13 cellular contexts compared by ENCODE assay signal in the genomic region with DNA sequence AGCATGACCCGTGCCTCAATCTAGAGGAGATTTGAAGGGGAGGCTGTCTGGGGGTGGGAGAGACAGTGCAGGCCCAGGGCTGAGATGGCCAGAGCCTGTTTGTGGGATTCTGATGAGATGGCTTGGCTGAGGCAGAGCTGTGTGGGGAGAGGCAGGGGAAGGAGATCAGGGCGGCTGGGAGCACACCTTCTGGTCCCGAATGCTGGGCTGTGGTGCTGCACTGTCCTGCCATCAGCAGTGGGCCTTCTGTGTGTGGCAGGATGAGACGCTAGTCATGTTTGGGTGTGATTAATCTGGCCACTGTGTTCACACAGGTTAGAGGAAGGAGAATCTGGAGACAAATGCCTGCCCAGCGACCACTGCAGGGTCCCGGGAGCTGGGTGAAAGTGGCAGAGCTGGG.
DNase-seq lines count a peak whose midpoint lies in the region; ATAC-seq and TF ChIP-seq lines count a peak whose summit lies in the region.
"Had no signal": no experiment of that assay in that cellular context is flagged by ENCODE, and none has a peak within 500 bp of the region (broad histone marks: within the 10 kb centered on the region; RNA-seq: fewer than 3 reads in every experiment).

No MANE protein-coding gene starts in this region.

- H3K4me1 ChIP-seq in BLaER1 treated with 17β-estradiol and CSF1 and Interleukin-3, amounts not matched to agents 10 nM and 100 nM = peaks cover 44 to 100% (median 95%) of the 10 kb centered on the region in 10 experiments
- peaks cover 94% of the 10 kb centered on the region for H3K4me1 ChIP-seq in left ventricle myocardium inferior
- H3K4me1 ChIP-seq in psoas muscle = peaks cover 14% of the 10 kb centered on the region
- H3K4me1 ChIP-seq in HAP-1 = no peaks in the 10 kb centered on the region
- H3K4me1 ChIP-seq: A549 had no signal

- no peaks in the 10 kb centered on the region for H3K9me3 Mint-ChIP-seq in WTC11
- H3K9me3 Mint-ChIP-seq: CD8-positive, alpha-beta T cell had no signal

- no peaks in the 10 kb centered on the region for H3K27me3 Mint-ChIP-seq in WTC11 (ENCODE audit: low read depth)

- H3K4me3 Mint-ChIP-seq in WTC11 = no peak overlapping the region
- H3K4me3 Mint-ChIP-seq: CD8-positive, alpha-beta T cell had no signal

- POLR2A ChIA-PET in WTC11 (lab: Charles Lee) = no interaction called here

- peaks cover 0 to 11% (median 0%) of the 10 kb centered on the region in 11 experiments; a peak in 4 of 22 replicates for H3K27me3 ChIP-seq in BLaER1 treated with 17β-estradiol and CSF1 and Interleukin-3, amounts not matched to agents 10 nM and 100 nM
- H3K27me3 ChIP-seq in left ventricle myocardium inferior (ENCODE audit: low read depth) (no peaks in the 10 kb centered on the region), psoas muscle (ENCODE audit: insufficient read depth in 3 of 3, low read length in 2 of 3) (no peaks in the 10 kb centered on the region), HAP-1 (ENCODE audit: low read depth) (no peaks in the 10 kb centered on the region)

- in situ Hi-C loops in HAP-1 (cut with MboI; ENCODE audit: low sequenced_read_pairs) = no loop called here

- H3K36me3 ChIP-seq in BLaER1 treated with 17β-estradiol and CSF1 and Interleukin-3, amounts not matched to agents 10 nM and 100 nM = no peaks in the 10 kb centered on the region
- H3K36me3 ChIP-seq in left ventricle myocardium inferior = no peaks in the 10 kb centered on the region
- no peaks in the 10 kb centered on the region for H3K36me3 ChIP-seq in psoas muscle (ENCODE audit: insufficient read depth in 1 of 2, low read depth in 1 of 2)
- no peaks in the 10 kb centered on the region for H3K36me3 ChIP-seq in HAP-1 (replicated peaks)

- WGBS in psoas muscle, 3 donors = 70 to 78% (median 77%) methylated on average over 6 of the region's 6 CpGs

- H3K27ac ChIP-seq in BLaER1 treated with 17β-estradiol and CSF1 and Interleukin-3, amounts not matched to agents 10 nM and 100 nM = 0 out of 22 replicates have a peak overlapping the region, but pooled peaks of 2 of the 11 experiments have one; percentile 13 to 24
- peak overlapping the region; percentile 51 for H3K27ac ChIP-seq in left ventricle myocardium inferior (replicated peaks)
- H3K27ac ChIP-seq in psoas muscle = peak overlapping the region; percentile 46
- H3K27ac ChIP-seq: A549, KMS-11 had no signal

- ATAC-seq in WTC11 = no peak
- peak in 2 of 4 donors; percentile 14 to 17 for ATAC-seq in psoas muscle
- no peak for ATAC-seq in GM21423 (IDR thresholded peaks at IDR 0.05; ENCODE audit: unreplicated experiment)
- ATAC-seq: CD8-positive, alpha-beta T cell; PC-3 had no signal

- DNase-seq in WTC11 (ENCODE audit: low spot score) (no peak), left ventricle myocardium inferior (no peak), psoas muscle (no peak), HAP-1 (ENCODE audit: low spot score in 2 of 2) (no peak), Ammon's horn (ENCODE audit: low spot score) (no peak), AG08395 (ENCODE audit: low spot score) (no peak)
- DNase-seq: CD8-positive, alpha-beta T cell; NCI-H526 treated with DMSO at 0.1 percent for 48 hours; PC-3 had no signal

- no peaks in the 10 kb centered on the region for H4K20me1 ChIP-seq in BLaER1 treated with 17β-estradiol and CSF1 and Interleukin-3, amounts not matched to agents 10 nM and 100 nM

- no peaks in the 10 kb centered on the region for H3K9me3 ChIP-seq in BLaER1 treated with 17β-estradiol and CSF1 and Interleukin-3, amounts not matched to agents 10 nM and 100 nM (replicated peaks in 1 of 11)
- H3K9me3 ChIP-seq in left ventricle myocardium inferior (replicated peaks) (no peaks in the 10 kb centered on the region), psoas muscle (no peaks in the 10 kb centered on the region), HAP-1 (no peaks in the 10 kb centered on the region)
- H3K9me3 ChIP-seq: A549 had no signal

- 0 out of 20 replicates have a peak overlapping the region, but pooled peaks of 1 of the 10 experiments have one; percentile 18 for H3K4me3 ChIP-seq in BLaER1 treated with 17β-estradiol and CSF1 and Interleukin-3, amounts not matched to agents 10 nM and 100 nM
- H3K4me3 ChIP-seq in left ventricle myocardium inferior (no peak overlapping the region), psoas muscle (no peak overlapping the region), HAP-1 (no peak overlapping the region)
- H3K4me3 ChIP-seq: A549 had no signal

- CTCF ChIA-PET in WTC11 (lab: Charles Lee) = interaction anchor here (0.7 to 1.3 kb wide), 8 partner anchors 9 to 414 kb away, joined by 3 to 5 read pairs (median 4); no protein-coding TSS in a partner anchor

- peak overlapping the region; percentile 13; the same call in 1 of the 2 replicates for H3K27ac Mint-ChIP-seq in WTC11
- H3K27ac Mint-ChIP-seq: CD8-positive, alpha-beta T cell had no signal

- H3K9ac ChIP-seq in BLaER1 treated with 17β-estradiol and CSF1 and Interleukin-3, amounts not matched to agents 10 nM and 100 nM = peak overlapping the region in 3 of 11 experiments; percentile 20 to 53 (median 38); a peak in 5 of 22 replicates
- H3K9ac ChIP-seq: KMS-11 had no signal

- no peaks in the 10 kb centered on the region for H3K36me3 Mint-ChIP-seq in WTC11
- H3K36me3 Mint-ChIP-seq: CD8-positive, alpha-beta T cell had no signal

- TF ChIP-seq CTCF in WTC11 (IDR thresholded peaks at IDR 0.05) (no peak), left ventricle myocardium inferior (IDR thresholded peaks at IDR 0.05; ENCODE audit: borderline replicate concordance) (no peak), psoas muscle (IDR thresholded peaks at IDR 0.05) (no peak)

- peaks cover 9% of the 10 kb centered on the region; the same call in 1 of the 2 replicates for H3K4me1 Mint-ChIP-seq in WTC11

- intact Hi-C loops in left ventricle myocardium inferior (cut with micrococcal nuclease) = no loop called here
- intact Hi-C loops in psoas muscle (cut with DNase I) = no loop called here

- H3K4me2 ChIP-seq in BLaER1 treated with 17β-estradiol and CSF1 and Interleukin-3, amounts not matched to agents 10 nM and 100 nM = peak overlapping the region; percentile 8 to 97 (median 86); a peak in 21 of 22 replicates
- H3K4me2 ChIP-seq: A549, KMS-11 had no signal

TF ChIP-seq in WTC11, 78 proteins besides CTCF, POLR2A, EP300 and RAD21 (continues in another document):
- no peak for TF ChIP-seq FOXP4 (CRISPR knock-in tag; IDR thresholded peaks at IDR 0.05)
- TF ChIP-seq, protein P1, sequence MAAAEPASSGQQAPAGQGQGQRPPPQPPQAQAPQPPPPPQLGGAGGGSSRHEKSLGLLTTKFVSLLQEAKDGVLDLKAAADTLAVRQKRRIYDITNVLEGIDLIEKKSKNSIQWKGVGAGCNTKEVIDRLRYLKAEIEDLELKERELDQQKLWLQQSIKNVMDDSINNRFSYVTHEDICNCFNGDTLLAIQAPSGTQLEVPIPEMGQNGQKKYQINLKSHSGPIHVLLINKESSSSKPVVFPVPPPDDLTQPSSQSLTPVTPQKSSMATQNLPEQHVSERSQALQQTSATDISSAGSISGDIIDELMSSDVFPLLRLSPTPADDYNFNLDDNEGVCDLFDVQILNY (CRISPR knock-in tag; IDR thresholded peaks at IDR 0.05) = no peak
- TF ChIP-seq ZMAT4 (CRISPR knock-in tag; IDR thresholded peaks at IDR 0.05) = no peak
- TF ChIP-seq ZNF263 (CRISPR knock-in tag; IDR thresholded peaks at IDR 0.05; ENCODE audit: low read depth) = no peak
- TF ChIP-seq TEAD1 (CRISPR knock-in tag; IDR thresholded peaks at IDR 0.05) = no peak
- no peak for TF ChIP-seq HMGA2 (CRISPR knock-in tag; IDR thresholded peaks at IDR 0.05)
- TF ChIP-seq NR2C2 (CRISPR knock-in tag; IDR thresholded peaks at IDR 0.05) = no peak
- TF ChIP-seq MYBL2 (CRISPR knock-in tag; IDR thresholded peaks at IDR 0.05) = no peak
